In genomic region chr1:243850368-243851128, GRCh38 we compare ENCODE assay signal across 8 cellular contexts. TPM values are rescaled to one million over a fixed set of nuclear protein-coding genes. Genes with fewer than 3 reads are reported as not detected.
DNase-seq lines count a peak whose midpoint lies in the region; ATAC-seq and TF ChIP-seq lines count a peak whose summit lies in the region.

No MANE protein-coding gene starts in this region.

- peak overlapping the region; percentile 69 to 83 for H3K4me3 ChIP-seq in foreskin fibroblast (ENCODE audit: low read depth in 1 of 2, low read length in 2 of 2)
- H3K4me3 ChIP-seq in neural progenitor cell = peak overlapping the region; percentile 93
- H3K4me3 ChIP-seq in stomach = peak overlapping the region; percentile 81 to 95 (median 92)

- H2AFZ ChIP-seq in neural progenitor cell (replicated peaks) = peak overlapping the region; percentile 71

- H3K9ac ChIP-seq in neural progenitor cell = peak overlapping the region; percentile 36

- 0 to 1% (median 0%) methylated on average over 26 to 94 of the region's 94 CpGs for WGBS in stomach, 5 donors

- peaks cover 43% of the 10 kb centered on the region for H3F3A ChIP-seq in neural progenitor cell (ENCODE audit: low read depth)

- no peaks in the 10 kb centered on the region for H3K36me3 Mint-ChIP-seq in neural progenitor cell

- TF ChIP-seq EP300 in stomach (IDR thresholded peaks at IDR 0.05) = no peak

- peak overlapping the region; percentile 98 for H3K4me3 Mint-ChIP-seq in neural progenitor cell

- no peaks in the 10 kb centered on the region for H3K9me3 ChIP-seq in neural progenitor cell (ENCODE audit: low read depth)
- H3K9me3 ChIP-seq in stomach = peaks cover 0 to 4% (median 0%) of the 10 kb centered on the region in 4 donors

- H3K36me3 ChIP-seq in neural progenitor cell (no peaks in the 10 kb centered on the region), stomach (no peaks in the 10 kb centered on the region)

- TF ChIP-seq POLR2A in stomach (IDR thresholded peaks at IDR 0.05) = no peak

- H4K20me1 ChIP-seq in neural progenitor cell (ENCODE audit: low read depth) = peaks cover 5% of the 10 kb centered on the region

- H3K27ac Mint-ChIP-seq in neural progenitor cell = no peak overlapping the region

- H3K27ac ChIP-seq in neural progenitor cell (peak overlapping the region; percentile 86), stomach (peak overlapping the region; percentile 89 to 99 (median 95))

- no peak for TF ChIP-seq CTCF in foreskin fibroblast (IDR thresholded peaks at IDR 0.05; ENCODE audit: low read depth, low read length)
- no peak for TF ChIP-seq CTCF in neural progenitor cell (IDR thresholded peaks at IDR 0.05)
- TF ChIP-seq CTCF in stomach (IDR thresholded peaks at IDR 0.05) = no peak

- peaks cover 16% of the 10 kb centered on the region for H3K27me3 ChIP-seq in neural progenitor cell
- peaks cover 0 to 34% (median 18%) of the 10 kb centered on the region in 3 donors for H3K27me3 ChIP-seq in stomach

- peaks cover 24% of the 10 kb centered on the region for H3K4me1 Mint-ChIP-seq in neural progenitor cell

- no peaks in the 10 kb centered on the region for H3K27me3 Mint-ChIP-seq in neural progenitor cell (ENCODE audit: insufficient read depth, low read depth)

- H3K4me1 ChIP-seq in neural progenitor cell (peaks cover 20% of the 10 kb centered on the region), stomach (peaks cover 18 to 49% (median 31%) of the 10 kb centered on the region in 4 donors)

- intact Hi-C loops in stomach (cut with DNase I; ENCODE audit: low total_unique reads) = no loop called here

- no peaks in the 10 kb centered on the region for H3K9me3 Mint-ChIP-seq in neural progenitor cell

- peak overlapping the region; percentile 82 for H3K4me2 ChIP-seq in neural progenitor cell

- H3K79me2 ChIP-seq in neural progenitor cell (ENCODE audit: low read depth) = peaks cover 35% of the 10 kb centered on the region

- DNase-seq in DMS153 (lab: John Stamatoyannopoulos, UW) = peak; percentile 88
- peak; percentile 59 for DNase-seq in HuH-7 (ENCODE audit: low spot score)
- peak; percentile 77 for DNase-seq in RKO (ENCODE audit: low spot score)
- peak; percentile 80 for DNase-seq in activated gamma-delta T cell treated with Interleukin-2 at 50 U/mL for 16 hours
- peak; percentile 78 to 93 for DNase-seq in foreskin fibroblast
- DNase-seq in neural progenitor cell (ENCODE audit: low spot score) = peak; percentile 89
- DNase-seq in stomach = peak; percentile 61

- ATAC-seq in GM21515 (IDR thresholded peaks at IDR 0.05; ENCODE audit: unreplicated experiment) = peak; percentile 61

RNA-seq across cellular contexts. Expression of gene AKT3, which starts 0.5 kb away (rescaled TPM):
- 25.9 and 36.2 TPM in 2 replicates for total RNA-seq in neural progenitor cell (ENCODE audit: low replicate concordance)
- 100 to 1,000 TPM in 1 of 5 donors, 10 to 100 TPM in 3, 1 to 10 TPM in 1; 5.5 to 100 (median 21.4) TPM for total RNA-seq in stomach
- polyA plus RNA-seq in stomach = 10 to 100 TPM in 2 of 3 donors, 1 to 10 TPM in 1; 6.6 to 12.1 (median 11.3) TPM

Comparison
In these comparisons a context has a peak if more than half of its experiments do, and no peak if none do; other contexts are left out.
1. Peak in every context shown above with its lines: DNase-seq, ATAC-seq, H3K4me3 ChIP-seq and H3K27ac ChIP-seq.